In the genomic region with DNA sequence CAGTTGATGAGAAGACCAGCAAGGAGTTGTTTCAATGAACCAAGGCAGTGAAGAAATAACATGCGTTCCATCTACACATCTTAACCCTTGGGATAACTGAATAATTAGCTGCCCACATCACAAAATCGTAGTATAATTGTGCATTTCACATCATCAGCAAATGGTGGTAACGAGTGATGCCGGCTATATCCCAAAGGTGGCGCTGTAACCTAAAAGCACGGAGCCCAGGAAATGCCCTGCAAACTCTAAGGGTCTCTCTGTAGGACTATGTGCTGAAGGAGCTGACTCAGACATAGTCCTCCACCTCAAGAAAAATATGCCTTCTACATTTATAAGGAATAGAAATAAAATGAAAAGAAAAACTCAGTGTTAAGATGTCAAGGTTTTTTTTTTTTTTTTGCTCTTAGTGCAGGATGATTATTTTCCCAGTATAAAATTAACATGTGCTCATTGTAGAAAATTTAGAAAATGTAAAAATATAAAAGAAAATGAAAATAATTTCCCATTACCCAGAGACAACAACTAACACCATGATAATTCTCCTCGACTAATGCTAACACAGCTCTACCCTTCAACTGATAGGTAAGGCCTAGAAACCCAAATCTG, we compare ENCODE assay signal across 7 cellular contexts. TPM values are rescaled to one million over a fixed set of nuclear protein-coding genes. Genes with fewer than 3 reads are reported as not detected.
A peak's percentile ranks its signal among the peaks of the same experiment; 100 is the strongest.
DNase-seq lines count a peak whose midpoint lies in the region; ATAC-seq and TF ChIP-seq lines count a peak whose summit lies in the region.

No MANE protein-coding gene starts in this region.

- no peak overlapping the region for H3K9ac ChIP-seq in mesendoderm (ENCODE audit: low read length)

- H3K56ac ChIP-seq in mesendoderm (ENCODE audit: low read length): no peak overlapping the region

- no peak overlapping the region for H3K4ac ChIP-seq in mesendoderm (ENCODE audit: low read depth, low read length)

- TF ChIP-seq CTCF in GM10266 (IDR thresholded peaks at IDR 0.05; ENCODE audit: control insufficient read depth, insufficient read depth, low read depth, missing control alignments) (peak; percentile 76), astrocyte of the cerebellum (IDR thresholded peaks at IDR 0.05; ENCODE audit: low read depth, low read length, missing control alignments) (peak; percentile 93)

- H3K27me3 ChIP-seq in mesendoderm (ENCODE audit: insufficient read depth, low read length, poor library complexity): no peaks in the 10 kb centered on the region

- H3K36me3 ChIP-seq in mesendoderm (ENCODE audit: control insufficient read depth, insufficient read depth, low read length): no peaks in the 10 kb centered on the region

- H4K8ac ChIP-seq in mesendoderm (ENCODE audit: low read depth, low read length): no peak overlapping the region

- no peak overlapping the region for H2BK5ac ChIP-seq in mesendoderm (ENCODE audit: low read length)

- H3K27ac ChIP-seq in mesendoderm (ENCODE audit: low read depth, low read length): no peak overlapping the region

- no peaks in the 10 kb centered on the region for H3K4me1 ChIP-seq in mesendoderm (ENCODE audit: control insufficient read depth, low read depth, low read length)

- H3K4me3 ChIP-seq in astrocyte of the cerebellum (ENCODE audit: low read depth, low read length) (no peak overlapping the region), mesendoderm (ENCODE audit: low read length) (no peak overlapping the region)

- no CpG with 5 or more reads among the region's 7 CpGs for WGBS in mesendoderm (ENCODE audit: extremely low coverage, insufficient coverage, low lambda C conversion rate)

- H2BK120ac ChIP-seq in mesendoderm (ENCODE audit: low read depth, low read length): no peak overlapping the region

- no peak overlapping the region for H2BK15ac ChIP-seq in mesendoderm (replicated peaks; ENCODE audit: low read depth)

- no peak overlapping the region for H2AK5ac ChIP-seq in mesendoderm (ENCODE audit: low read length)

- peak; percentile 54 for ATAC-seq in GM21381 (IDR thresholded peaks at IDR 0.05; ENCODE audit: unreplicated experiment)
- no peak for ATAC-seq in HG03196 (IDR thresholded peaks at IDR 0.05; ENCODE audit: unreplicated experiment)

- in situ Hi-C loops in astrocyte of the cerebellum (cut with HindIII; ENCODE audit: low sequenced_read_pairs): no loop called here

- H4K5ac ChIP-seq in mesendoderm (ENCODE audit: low read length): no peak overlapping the region

- no peak overlapping the region for H3K4me2 ChIP-seq in mesendoderm (ENCODE audit: low read length)

- H3K18ac ChIP-seq in mesendoderm (ENCODE audit: low read length): no peak overlapping the region

- peak; percentile 42 for DNase-seq in GM10266 (ENCODE audit: extremely low spot score)
- DNase-seq in KG1 (lab: John Stamatoyannopoulos, UW): peak; percentile 4
- peak; percentile 41 for DNase-seq in astrocyte of the cerebellum (ENCODE audit: low read depth)
- DNase-seq in mesendoderm: peak; percentile 77
- no peak for DNase-seq in activated gamma-delta T cell (lab: John Stamatoyannopoulos, UW)

- H3K23ac ChIP-seq in mesendoderm (ENCODE audit: low read length): no peak overlapping the region

- no peaks in the 10 kb centered on the region for H3K79me2 ChIP-seq in mesendoderm (ENCODE audit: control insufficient read depth, insufficient read depth, low read length)

- H3K79me1 ChIP-seq in mesendoderm (ENCODE audit: low read length): no peaks in the 10 kb centered on the region

RNA-seq across cellular contexts. Expression of a gene that starts 23.1 kb away (rescaled TPM):
- 0.13 TPM for polyA plus RNA-seq in mesendoderm (2013, experiment 1 of 2)
- polyA plus RNA-seq in mesendoderm (2013, experiment 2 of 2): 0.11 TPM

RNA-seq across cellular contexts. Expression of a gene that starts 47.9 kb away (rescaled TPM):
- not detected for polyA plus RNA-seq in mesendoderm (2013, experiment 1 of 2)
- not detected for polyA plus RNA-seq in mesendoderm (2013, experiment 2 of 2)
